ENCODE assay signal across 24 cellular contexts in the genomic region with DNA sequence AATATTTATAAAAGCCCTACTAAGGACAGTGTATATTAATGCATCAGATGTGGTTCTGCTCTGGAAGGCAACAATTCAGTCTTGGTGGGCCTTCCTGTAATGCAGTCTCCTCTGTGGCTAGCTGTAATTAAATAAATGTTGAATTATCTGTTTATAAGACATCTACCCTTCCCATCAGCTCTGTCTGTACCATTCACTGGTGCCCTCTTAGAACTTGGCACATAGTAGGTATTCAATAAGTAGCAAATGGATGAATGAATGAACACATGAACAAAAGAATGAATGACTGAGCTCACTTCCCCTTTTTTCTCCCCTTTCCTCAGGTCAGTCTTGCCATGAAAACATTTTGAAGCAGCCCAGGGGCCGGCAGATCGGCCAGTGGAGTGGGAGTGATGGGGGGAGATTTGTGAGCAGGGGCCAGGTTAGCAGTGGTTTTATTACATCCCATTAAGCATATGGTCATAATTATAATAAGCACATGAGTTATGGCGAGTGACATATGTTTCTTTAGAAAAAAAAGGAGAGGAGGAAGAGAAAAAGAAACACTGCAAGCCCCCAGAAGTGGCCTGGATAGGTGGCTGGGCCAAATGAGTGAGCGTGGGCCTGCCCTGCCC.
"Had no signal": no experiment of that assay in that cellular context is flagged by ENCODE, and none has a peak within 500 bp of the region (broad histone marks: within the 10 kb centered on the region; RNA-seq: fewer than 3 reads in every experiment).

No MANE protein-coding gene starts in this region.

- DNase-seq: activated CD4-positive, alpha-beta memory T cell treated with anti-CD3 and anti-CD28 coated beads for 36 hours; activated CD4-positive, alpha-beta T cell treated with anti-CD3 and anti-CD28 coated beads, Interleukin-2, amount 10 ng/mL, durations not matched to agents 7 days and 5 days; activated CD4-positive, CD25-positive, alpha-beta regulatory T cell; activated CD8-positive, alpha-beta memory T cell treated with anti-CD3 and anti-CD28 coated beads for 24 hours; activated effector memory CD4-positive, alpha-beta T cell treated with anti-CD3 and anti-CD28 coated beads, Interleukin-2, amount 50 U/mL, for 16 hours; activated naive CD4-positive, alpha-beta T cell treated with Interleukin-2 at 50 U/mL for 16 hours; activated naive CD8-positive, alpha-beta T cell treated with anti-CD3 and anti-CD28 coated beads, Interleukin-2, amount 50 U/mL, for 24 hours; activated T-cell treated with anti-CD3 and anti-CD28 coated beads, Interleukin-2, amount 50 U/mL, for 4 hours; amniotic stem cell; body of pancreas; central memory CD4-positive, alpha-beta T cell; NCI-H1105; NCI-H1436; NCI-H187 treated with DMSO at 0.1 percent for 48 hours; NCI-H2081 treated with DMSO at 0.1 percent for 48 hours; NCI-H226; Peyer's patch; SHP77; T-helper 2 cell; T1000 had no signal

- H3K36me3 Mint-ChIP-seq: activated CD4-positive, alpha-beta memory T cell treated with anti-CD3 and anti-CD28 coated beads for 36 hours; activated naive CD4-positive, alpha-beta T cell treated with anti-CD3 and anti-CD28 coated beads, Interleukin-2, amount 50 U/mL, for 72 hours had no signal

- H3K9me3 Mint-ChIP-seq: activated CD4-positive, alpha-beta memory T cell treated with anti-CD3 and anti-CD28 coated beads for 36 hours; activated CD4-positive, alpha-beta T cell treated with anti-CD3 and anti-CD28 coated beads, Interleukin-2, amount 10 ng/mL, durations not matched to agents 7 days and 5 days; activated naive CD4-positive, alpha-beta T cell treated with anti-CD3 and anti-CD28 coated beads, Interleukin-2, amount 50 U/mL, for 72 hours; activated naive CD8-positive, alpha-beta T cell treated with anti-CD3 and anti-CD28 coated beads, Interleukin-2, amount 50 U/mL, for 24 hours; activated T-cell treated with anti-CD3 and anti-CD28 coated beads, Interleukin-2, amount 50 U/mL, for 4 hours had no signal

- H3K4me3 Mint-ChIP-seq: activated CD4-positive, alpha-beta memory T cell treated with anti-CD3 and anti-CD28 coated beads for 36 hours; activated CD4-positive, alpha-beta T cell treated with anti-CD3 and anti-CD28 coated beads, Interleukin-2, amount 10 ng/mL, durations not matched to agents 7 days and 5 days; activated naive CD8-positive, alpha-beta T cell treated with anti-CD3 and anti-CD28 coated beads, Interleukin-2, amount 50 U/mL, for 24 hours; activated T-cell treated with anti-CD3 and anti-CD28 coated beads, Interleukin-2, amount 50 U/mL, for 4 hours had no signal

- H3K4me3 ChIP-seq: ascending aorta, body of pancreas, Peyer's patch, SJSA1 had no signal

- H3K4me1 Mint-ChIP-seq: activated CD4-positive, alpha-beta T cell treated with anti-CD3 and anti-CD28 coated beads, Interleukin-2, amount 10 ng/mL, durations not matched to agents 7 days and 5 days; activated naive CD8-positive, alpha-beta T cell treated with anti-CD3 and anti-CD28 coated beads, Interleukin-2, amount 50 U/mL, for 24 hours had no signal

- H3K27me3 Mint-ChIP-seq: activated CD4-positive, alpha-beta T cell treated with anti-CD3 and anti-CD28 coated beads, Interleukin-2, amount 10 ng/mL, durations not matched to agents 7 days and 5 days had no signal

- FAIRE-seq: bronchial epithelial cell had no signal

- ATAC-seq: activated naive CD4-positive, alpha-beta T cell treated with anti-CD3 and anti-CD28 coated beads, Interleukin-2, amount 50 U/mL, for 72 hours; activated naive CD8-positive, alpha-beta T cell treated with anti-CD3 and anti-CD28 coated beads, Interleukin-2, amount 50 U/mL, for 24 hours; activated T-cell treated with anti-CD3 and anti-CD28 coated beads, Interleukin-2, amount 50 U/mL, for 4 hours; body of pancreas had no signal

- H3K9me3 ChIP-seq: ascending aorta, body of pancreas, Peyer's patch, SJSA1 had no signal

- H3K27ac Mint-ChIP-seq: activated CD4-positive, alpha-beta memory T cell treated with anti-CD3 and anti-CD28 coated beads for 36 hours; activated CD4-positive, alpha-beta T cell treated with anti-CD3 and anti-CD28 coated beads, Interleukin-2, amount 10 ng/mL, durations not matched to agents 7 days and 5 days; activated naive CD4-positive, alpha-beta T cell treated with anti-CD3 and anti-CD28 coated beads, Interleukin-2, amount 50 U/mL, for 72 hours; activated naive CD8-positive, alpha-beta T cell treated with anti-CD3 and anti-CD28 coated beads, Interleukin-2, amount 50 U/mL, for 24 hours had no signal
